7 cellular contexts compared by ENCODE assay signal in the genomic region with DNA sequence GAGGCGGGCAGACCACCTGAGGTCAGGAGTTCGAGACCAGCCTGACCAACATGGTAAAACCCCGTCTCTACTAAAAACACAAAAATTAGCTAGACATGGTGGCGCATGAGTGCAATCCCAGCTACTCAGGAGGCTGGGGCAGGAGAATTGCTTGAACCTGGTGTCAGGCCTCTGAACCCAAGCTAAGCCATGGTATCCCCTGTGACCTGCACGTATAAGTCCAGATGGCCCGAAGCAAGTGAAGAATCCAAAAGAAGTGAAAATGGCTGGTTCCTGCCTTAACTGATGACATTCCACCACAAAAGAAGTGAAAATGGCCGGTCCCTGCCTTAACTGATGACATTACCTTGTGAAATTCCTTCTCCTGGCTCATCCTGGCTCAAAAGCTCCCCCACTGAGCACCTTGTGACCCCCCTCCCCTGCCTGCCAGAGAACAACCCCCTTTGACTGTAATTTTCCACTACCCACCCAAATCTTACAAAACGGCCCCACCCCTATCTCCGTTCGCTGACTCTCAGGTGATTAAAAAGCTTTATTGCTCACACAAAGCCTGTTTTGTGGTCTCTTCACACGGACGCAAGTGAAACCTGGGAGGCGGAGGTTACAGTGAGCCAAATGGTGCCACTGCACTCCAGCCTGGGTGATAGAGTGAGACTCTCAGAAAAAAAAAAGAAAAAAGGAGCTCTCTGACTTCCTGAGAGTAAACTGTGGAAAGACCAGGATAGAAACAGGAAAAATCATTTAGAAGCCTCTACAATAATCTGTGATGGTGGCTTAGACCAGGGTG.
DNase-seq lines count a peak whose midpoint lies in the region; ATAC-seq and TF ChIP-seq lines count a peak whose summit lies in the region.
"Not testable (repeated sequence)": the region's sequence is repeated elsewhere in the genome, so short reads cannot be mapped to it uniquely, and the experiment has no call there.

No MANE protein-coding gene starts in this region.

- not testable (repeated sequence) for H3K79me1 ChIP-seq in H9 (ENCODE audit: insufficient read depth, low read depth, low read length, poor library complexity, severe bottlenecking)

- not testable (repeated sequence) for H2AK5ac ChIP-seq in H9 (ENCODE audit: insufficient read length, low read length)

- not testable (repeated sequence) for H3K9me3 Mint-ChIP-seq in H9; T-helper 1 cell treated with Interleukin-12 subunit alpha and Interleukin-12 subunit beta and Interleukin-4 antibody, amounts not matched to agents 30 μg/mL and 1 μg/mL, for 36 hours; activated CD4-positive, alpha-beta memory T cell treated with anti-CD3 and anti-CD28 coated beads for 36 hours; activated T-cell treated with anti-CD3 and anti-CD28 coated beads, Interleukin-2, amount 50 U/mL, for 4 hours

- WGBS in H9 (ENCODE audit: extremely low coverage, insufficient read length, low lambda C conversion rate) = no CpG with 5 or more reads among the region's 13 CpGs

- H3K56ac ChIP-seq in H9 (ENCODE audit: insufficient read length, low read depth, low read length) = not testable (repeated sequence)

- not testable (repeated sequence) for H3K9ac ChIP-seq in H9 (ENCODE audit: extremely low read depth, insufficient read length, low read length)

- not testable (repeated sequence) for H3K23me2 ChIP-seq in H9 (ENCODE audit: insufficient read length, low read depth, low read length, poor library complexity, severe bottlenecking)

- peak overlapping the region; percentile 33 for H2AFZ ChIP-seq in H9 (ENCODE audit: low read length)

- not testable (repeated sequence) for H3K4me2 ChIP-seq in H9 (ENCODE audit: insufficient read depth, insufficient read length, low read length)

- H3K4me1 ChIP-seq in H9 (ENCODE audit: insufficient read depth, low read length) = not testable (repeated sequence)

- not testable (repeated sequence) for TF ChIP-seq CTCF in H9 (conservative IDR thresholded peaks at IDR 0.05)

- not testable (repeated sequence) for H4K20me1 ChIP-seq in H9 (ENCODE audit: control insufficient read depth, insufficient read depth, insufficient read length)

- intact Hi-C loops in activated CD4-positive, alpha-beta memory T cell treated with anti-CD3 and anti-CD28 coated beads for 36 hours (cut with micrococcal nuclease) = loop anchor here (2.0 to 5.0 kb wide), 3 partner anchors 47 to 346 kb away; a partner anchor contains a TSS

- not testable (repeated sequence) for H2BK12ac ChIP-seq in H9 (ENCODE audit: insufficient read length, low read depth, low read length)

- peak overlapping the region; percentile 94 for H2BK20ac ChIP-seq in H9 (ENCODE audit: low read depth, low read length, poor library complexity, severe bottlenecking)

- not testable (repeated sequence) for H4K5ac ChIP-seq in H9 (ENCODE audit: insufficient read length, low read depth, low read length)

- peaks cover 16 to 25% of the 10 kb centered on the region in 2 experiments for H3K4me1 Mint-ChIP-seq in H9
- H3K4me1 Mint-ChIP-seq in T-helper 1 cell treated with Interleukin-12 subunit alpha and Interleukin-12 subunit beta and Interleukin-4 antibody, amounts not matched to agents 30 μg/mL and 1 μg/mL, for 36 hours (ENCODE audit: low read depth) = peaks cover 23% of the 10 kb centered on the region
- H3K4me1 Mint-ChIP-seq in activated CD4-positive, alpha-beta memory T cell treated with anti-CD3 and anti-CD28 coated beads for 36 hours (ENCODE audit: low read depth) = peaks cover 11% of the 10 kb centered on the region
- peaks cover 11% of the 10 kb centered on the region for H3K4me1 Mint-ChIP-seq in activated T-cell treated with anti-CD3 and anti-CD28 coated beads, Interleukin-2, amount 50 U/mL, for 4 hours (ENCODE audit: low read depth)

- not testable (repeated sequence) for H2BK120ac ChIP-seq in H9 (ENCODE audit: low read depth, low read length, poor library complexity, severe bottlenecking)

- not testable (repeated sequence) for H3K23ac ChIP-seq in H9 (ENCODE audit: insufficient read length, low read depth, low read length)

- not testable (repeated sequence) for H3K4me3 Mint-ChIP-seq in H9; activated CD4-positive, alpha-beta memory T cell treated with anti-CD3 and anti-CD28 coated beads for 36 hours
- H3K4me3 Mint-ChIP-seq in T-helper 1 cell treated with Interleukin-12 subunit alpha and Interleukin-12 subunit beta and Interleukin-4 antibody, amounts not matched to agents 30 μg/mL and 1 μg/mL, for 36 hours = peak overlapping the region; percentile 0
- peak overlapping the region; percentile 2 for H3K4me3 Mint-ChIP-seq in activated T-cell treated with anti-CD3 and anti-CD28 coated beads, Interleukin-2, amount 50 U/mL, for 4 hours

- H3K27me3 Mint-ChIP-seq in H9 (ENCODE audit: low read depth); T-helper 1 cell treated with Interleukin-12 subunit alpha and Interleukin-12 subunit beta and Interleukin-4 antibody, amounts not matched to agents 30 μg/mL and 1 μg/mL, for 36 hours (ENCODE audit: low read depth); activated CD4-positive, alpha-beta memory T cell treated with anti-CD3 and anti-CD28 coated beads for 36 hours; activated T-cell treated with anti-CD3 and anti-CD28 coated beads, Interleukin-2, amount 50 U/mL, for 4 hours (ENCODE audit: low read depth): not testable (repeated sequence)

- not testable (repeated sequence) for H3K36me3 Mint-ChIP-seq in H9 (ENCODE audit: insufficient read depth in 1 of 3, low read depth in 3 of 3); T-helper 1 cell treated with Interleukin-12 subunit alpha and Interleukin-12 subunit beta and Interleukin-4 antibody, amounts not matched to agents 30 μg/mL and 1 μg/mL, for 36 hours (ENCODE audit: low read depth); activated CD4-positive, alpha-beta memory T cell treated with anti-CD3 and anti-CD28 coated beads for 36 hours; activated T-cell treated with anti-CD3 and anti-CD28 coated beads, Interleukin-2, amount 50 U/mL, for 4 hours (ENCODE audit: insufficient read depth)

- H3K27ac ChIP-seq in H9 (ENCODE audit: insufficient read length, low read depth, low read length) = not testable (repeated sequence)

- H2BK15ac ChIP-seq in H9 (ENCODE audit: low read depth, low read length) = not testable (repeated sequence)

- H3K27ac Mint-ChIP-seq in H9 = peak overlapping the region; percentile 7 to 45 (median 27); a peak in 4 of 7 replicates
- H3K27ac Mint-ChIP-seq in T-helper 1 cell treated with Interleukin-12 subunit alpha and Interleukin-12 subunit beta and Interleukin-4 antibody, amounts not matched to agents 30 μg/mL and 1 μg/mL, for 36 hours = peak overlapping the region; percentile 58
- peak overlapping the region; percentile 31 for H3K27ac Mint-ChIP-seq in activated CD4-positive, alpha-beta memory T cell treated with anti-CD3 and anti-CD28 coated beads for 36 hours

- H3K9me3 ChIP-seq in H9 (ENCODE audit: control insufficient read depth, low read depth, low read length) = not testable (repeated sequence)

- CTCF ChIA-PET in activated CD4-positive, alpha-beta memory T cell treated with anti-CD3 and anti-CD28 coated beads for 36 hours (lab: Charles Lee) = interaction anchor here (0.7 to 4.4 kb wide), 4 partner anchors 8 to 117 kb away, joined by 3 to 34 read pairs (median 3); a partner anchor contains a TSS

- peak overlapping the region; percentile 4 for H3K18ac ChIP-seq in H9 (ENCODE audit: insufficient read length, low read depth, low read length)

- ATAC-seq in activated T-cell treated with anti-CD3 and anti-CD28 coated beads, Interleukin-2, amount 50 U/mL, for 4 hours = peak; percentile 93 to 96

- not testable (repeated sequence) for H4K91ac ChIP-seq in H9 (ENCODE audit: insufficient read length, low read depth, low read length)

- not testable (repeated sequence) for H3K79me2 ChIP-seq in H9 (ENCODE audit: insufficient read depth, low read length)

- H3K14ac ChIP-seq in H9 (ENCODE audit: insufficient read depth, low read length) = not testable (repeated sequence)

- H3T11ph ChIP-seq in H9 (ENCODE audit: low read length) = not testable (repeated sequence)

- H3K27me3 ChIP-seq in H9 (ENCODE audit: insufficient read depth, low read length) = not testable (repeated sequence)

- peak; percentile 54 for DNase-seq in H9
- DNase-seq in activated CD4-positive, alpha-beta memory T cell treated with anti-CD3 and anti-CD28 coated beads for 36 hours = peak; percentile 79
- peak; percentile 55 for DNase-seq in activated T-cell treated with anti-CD3 and anti-CD28 coated beads, Interleukin-2, amount 50 U/mL, for 4 hours
- peak; percentile 44 for DNase-seq in activated naive CD8-positive, alpha-beta T cell treated with anti-CD3 and anti-CD28 coated beads, Interleukin-2, amount 50 U/mL, for 16 hours (ENCODE audit: low read depth, low spot score)
- peak; percentile 47 to 63 (median 51) for DNase-seq in stimulated activated CD4-positive, alpha-beta T cell treated with anti-CD3 and anti-CD28 coated beads, Interleukin-12 subunit alpha, Interleukin-12 subunit beta, amount 100 ng/mL, for 48 hours (ENCODE audit: low read depth in 2 of 3, low spot score in 1 of 3)
- DNase-seq in stimulated activated CD8-positive, alpha-beta memory T cell treated with anti-CD3 and anti-CD28 coated beads, Interleukin-12 subunit alpha, Interleukin-12 subunit beta, amount 100 ng/mL, for 4 hours (ENCODE audit: low read depth) = peak; percentile 30

- H2BK5ac ChIP-seq in H9 (ENCODE audit: insufficient read length, low read length) = not testable (repeated sequence)

- not testable (repeated sequence) for H4K8ac ChIP-seq in H9 (replicated peaks; ENCODE audit: insufficient read length, low read depth, low read length)

- POLR2A ChIA-PET in activated CD4-positive, alpha-beta memory T cell treated with anti-CD3 and anti-CD28 coated beads for 36 hours (lab: Charles Lee) = interaction anchor here (0.8 to 1.9 kb wide), 2 partner anchors 93 to 95 kb away, joined by 4 to 18 read pairs; a partner anchor contains a TSS

- H3K4ac ChIP-seq in H9 (ENCODE audit: low read depth, low read length) = not testable (repeated sequence)
